ENCODE assay signal across 8 cellular contexts in genomic region chr11:93784935-93785360, GRCh38. TPM values are rescaled to one million over a fixed set of nuclear protein-coding genes. Genes with fewer than 3 reads are reported as not detected.
A peak's percentile ranks its signal among the peaks of the same experiment; 100 is the strongest.
DNase-seq lines count a peak whose midpoint lies in the region; ATAC-seq and TF ChIP-seq lines count a peak whose summit lies in the region.

No MANE protein-coding gene starts in this region.

- CTCF ChIA-PET in CD8-positive, alpha-beta memory T cell (lab: Charles Lee): interaction anchor here (1.3 kb wide), 1 partner anchor 47 kb away, joined by 3 read pairs; no protein-coding TSS in a partner anchor
- CTCF ChIA-PET in WTC11 (lab: Charles Lee): interaction anchor here (1.2 kb wide), 1 partner anchor 43 kb away, joined by 3 read pairs; the partner anchor contains the start of gene C11orf54

- peak overlapping the region; percentile 83 to 98 (median 92) for H3K27ac Mint-ChIP-seq in CD8-positive, alpha-beta memory T cell
- H3K27ac Mint-ChIP-seq in WTC11: peak overlapping the region; percentile 92

- ATAC-seq in GM19324 (IDR thresholded peaks at IDR 0.05; ENCODE audit: low FRiP score, unreplicated experiment) (peak; percentile 35), HG03280 (IDR thresholded peaks at IDR 0.05; ENCODE audit: unreplicated experiment) (peak; percentile 42), WTC11 (peak; percentile 6), heart right ventricle (no peak)

- POLR2A ChIA-PET in CD8-positive, alpha-beta memory T cell (lab: Charles Lee): interaction anchor here (0.7 to 3.0 kb wide), 2 partner anchors 45 to 1999 kb away, joined by 3 to 93 read pairs; partner anchors contain the start of genes C11orf54 and TAF1D
- POLR2A ChIA-PET in WTC11 (lab: Charles Lee): interaction anchor here (3.0 kb wide), 1 partner anchor 44 kb away, joined by 57 read pairs; the partner anchor contains the start of genes C11orf54 and TAF1D

- H3K27me3 ChIP-seq in CD8-positive, alpha-beta memory T cell (ENCODE audit: insufficient read depth, low read length, poor library complexity, severe bottlenecking): no peaks in the 10 kb centered on the region
- no peaks in the 10 kb centered on the region for H3K27me3 ChIP-seq in heart right ventricle

- peaks cover 31% of the 10 kb centered on the region for H3K4me1 ChIP-seq in CD8-positive, alpha-beta memory T cell (ENCODE audit: insufficient read depth, low read length)
- peaks cover 7 to 40% (median 34%) of the 10 kb centered on the region in 9 donors for H3K4me1 ChIP-seq in heart right ventricle

- peaks cover 48 to 63% (median 53%) of the 10 kb centered on the region in 3 donors for H3K4me1 Mint-ChIP-seq in CD8-positive, alpha-beta memory T cell
- H3K4me1 Mint-ChIP-seq in WTC11: peaks cover 23% of the 10 kb centered on the region

- H3K27me3 Mint-ChIP-seq in CD8-positive, alpha-beta memory T cell: no peaks in the 10 kb centered on the region
- no peaks in the 10 kb centered on the region for H3K27me3 Mint-ChIP-seq in WTC11 (ENCODE audit: low read depth)

- 1% methylated on average over 13 of the region's 13 CpGs for WGBS in heart right ventricle, 2 donors

- H3K27ac ChIP-seq in CD8-positive, alpha-beta memory T cell (ENCODE audit: low read depth, low read length): peak overlapping the region; percentile 93
- peak overlapping the region; percentile 67 to 98 (median 95) for H3K27ac ChIP-seq in heart right ventricle

- H3K36me3 Mint-ChIP-seq in CD8-positive, alpha-beta memory T cell: peaks cover 0 to 42% (median 8%) of the 10 kb centered on the region in 3 donors
- H3K36me3 Mint-ChIP-seq in WTC11: peaks cover 23% of the 10 kb centered on the region

- peaks cover 3% of the 10 kb centered on the region for H3K36me3 ChIP-seq in CD8-positive, alpha-beta memory T cell (ENCODE audit: insufficient read depth, low read length)
- H3K36me3 ChIP-seq in heart right ventricle: peaks cover 0 to 26% (median 5%) of the 10 kb centered on the region in 9 donors

- intact Hi-C loops in heart right ventricle (cut with DNase I): loop anchor here in 7 of 10 donors (1.0 to 5.0 kb wide), 3 partner anchors 43 to 44 kb away; partner anchors contain the start of genes C11orf54 (in 7 of the 7) and TAF1D (in 7 of the 7)

- no peaks in the 10 kb centered on the region for H3K9me3 Mint-ChIP-seq in CD8-positive, alpha-beta memory T cell
- no peaks in the 10 kb centered on the region for H3K9me3 Mint-ChIP-seq in WTC11

- DNase-seq in CD8-positive, alpha-beta memory T cell: no peak
- no peak for DNase-seq in WTC11 (ENCODE audit: low spot score)
- DNase-seq in heart right ventricle: no peak
- DNase-seq in skeletal muscle cell (ENCODE audit: low read depth): no peak
- DNase-seq in GDM1 (lab: John Stamatoyannopoulos, UW): no peak
- DNase-seq in NCI-H1930 (lab: John Stamatoyannopoulos, UW): no peak

- H3K4me3 ChIP-seq in CD8-positive, alpha-beta memory T cell (ENCODE audit: low read length): peak overlapping the region; percentile 86
- H3K4me3 ChIP-seq in heart right ventricle: peak overlapping the region; percentile 78 to 99 (median 96)
- H3K4me3 ChIP-seq in skeletal muscle cell (ENCODE audit: low read depth, low read length): peak overlapping the region; percentile 97

- TF ChIP-seq CTCF in WTC11 (IDR thresholded peaks at IDR 0.05) (no peak), heart right ventricle (IDR thresholded peaks at IDR 0.05) (no peak)

- H3K9me3 ChIP-seq in CD8-positive, alpha-beta memory T cell (ENCODE audit: low read length): no peaks in the 10 kb centered on the region
- H3K9me3 ChIP-seq in heart right ventricle: no peaks in the 10 kb centered on the region

- H3K4me3 Mint-ChIP-seq in CD8-positive, alpha-beta memory T cell: peak overlapping the region; percentile 92 to 100 (median 97)
- peak overlapping the region; percentile 94 for H3K4me3 Mint-ChIP-seq in WTC11

TF ChIP-seq in WTC11, 78 proteins besides CTCF, POLR2A, EP300 and RAD21:
- TF ChIP-seq ZBTB21 (CRISPR knock-in tag; IDR thresholded peaks at IDR 0.05; ENCODE audit: borderline replicate concordance): 0 out of 2 replicates have a peak, but pooled peaks have one; percentile 22
- no peak for TF ChIP-seq OVOL2 (CRISPR knock-in tag; IDR thresholded peaks at IDR 0.05; ENCODE audit: borderline replicate concordance)
- TF ChIP-seq AR (CRISPR knock-in tag; IDR thresholded peaks at IDR 0.05): no peak
- TF ChIP-seq CREB1 (CRISPR knock-in tag; IDR thresholded peaks at IDR 0.05): no peak
- TF ChIP-seq, protein P1, sequence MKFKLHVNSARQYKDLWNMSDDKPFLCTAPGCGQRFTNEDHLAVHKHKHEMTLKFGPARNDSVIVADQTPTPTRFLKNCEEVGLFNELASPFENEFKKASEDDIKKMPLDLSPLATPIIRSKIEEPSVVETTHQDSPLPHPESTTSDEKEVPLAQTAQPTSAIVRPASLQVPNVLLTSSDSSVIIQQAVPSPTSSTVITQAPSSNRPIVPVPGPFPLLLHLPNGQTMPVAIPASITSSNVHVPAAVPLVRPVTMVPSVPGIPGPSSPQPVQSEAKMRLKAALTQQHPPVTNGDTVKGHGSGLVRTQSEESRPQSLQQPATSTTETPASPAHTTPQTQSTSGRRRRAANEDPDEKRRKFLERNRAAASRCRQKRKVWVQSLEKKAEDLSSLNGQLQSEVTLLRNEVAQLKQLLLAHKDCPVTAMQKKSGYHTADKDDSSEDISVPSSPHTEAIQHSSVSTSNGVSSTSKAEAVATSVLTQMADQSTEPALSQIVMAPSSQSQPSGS (CRISPR knock-in tag; IDR thresholded peaks at IDR 0.05; ENCODE audit: borderline replicate concordance, low read depth): no peak
- TF ChIP-seq, protein P2, sequence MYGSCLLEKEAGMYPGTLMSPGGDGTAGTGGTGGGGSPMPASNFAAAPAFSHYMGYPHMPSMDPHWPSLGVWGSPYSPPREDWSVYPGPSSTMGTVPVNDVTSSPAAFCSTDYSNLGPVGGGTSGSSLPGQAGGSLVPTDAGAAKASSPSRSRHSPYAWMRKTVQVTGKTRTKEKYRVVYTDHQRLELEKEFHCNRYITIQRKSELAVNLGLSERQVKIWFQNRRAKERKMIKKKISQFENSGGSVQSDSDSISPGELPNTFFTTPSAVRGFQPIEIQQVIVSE (CRISPR knock-in tag; IDR thresholded peaks at IDR 0.05; ENCODE audit: borderline replicate concordance): no peak
- TF ChIP-seq ZNF232 (CRISPR knock-in tag; IDR thresholded peaks at IDR 0.05): no peak

RNA-seq across cellular contexts. Expression of gene MED17, which starts 0.9 kb away (rescaled TPM):
- 10 to 100 TPM; 39.4 to 42.8 TPM for total RNA-seq in CD8-positive, alpha-beta memory T cell
- 25.1 TPM for polyA plus RNA-seq in CD8-positive, alpha-beta memory T cell
- 25.3 to 30.5 TPM (median 29.6 TPM) in 3 replicates for total RNA-seq in WTC11 (2021)
- total RNA-seq in heart right ventricle: 10 to 100 TPM; 17.2 to 25.7 (median 22.1) TPM
- polyA plus RNA-seq in heart right ventricle: 10 to 100 TPM; 11.0 to 12.5 TPM

RNA-seq across cellular contexts. Expression of gene C11orf54, which starts 43.5 kb away (rescaled TPM):
- 10 to 100 TPM; 14.9 to 16.8 TPM for total RNA-seq in CD8-positive, alpha-beta memory T cell
- polyA plus RNA-seq in CD8-positive, alpha-beta memory T cell: 18.6 TPM
- total RNA-seq in WTC11 (2021) (24.5 to 25.4 TPM (median 25.3 TPM) in 3 replicates), heart right ventricle (10 to 100 TPM; 24.3 to 39.5 (median 27.6) TPM)
- polyA plus RNA-seq in heart right ventricle: 10 to 100 TPM; 12.2 to 29.5 TPM

RNA-seq across cellular contexts. Expression of gene TAF1D, which starts 43.7 kb away (rescaled TPM):
- 100 to 1,000 TPM; 249 to 265 TPM for total RNA-seq in CD8-positive, alpha-beta memory T cell
- polyA plus RNA-seq in CD8-positive, alpha-beta memory T cell: 18.0 TPM
- total RNA-seq in WTC11 (2021) (173 to 223 TPM (median 185 TPM) in 3 replicates), heart right ventricle (10 to 100 TPM; 24.0 to 46.1 (median 31.6) TPM)
- 100 to 1,000 TPM in 1 of 2 donors, 10 to 100 TPM in 1; 56.6 to 114 TPM for polyA plus RNA-seq in heart right ventricle

Comparison
In these comparisons a context has a peak if more than half of its experiments do, and no peak if none do; other contexts are left out.
1. ATAC-seq: peak in GM19324 (single experiment), HG03280 (single experiment) and WTC11 (single experiment); none in heart right ventricle (0 of 8).
2. Peak in every context shown above with its lines, with median percentiles within 50 percentile points of each other: H3K4me3 ChIP-seq.